Comparison of ENCODE assay signal across 9 cellular contexts in the genomic region with DNA sequence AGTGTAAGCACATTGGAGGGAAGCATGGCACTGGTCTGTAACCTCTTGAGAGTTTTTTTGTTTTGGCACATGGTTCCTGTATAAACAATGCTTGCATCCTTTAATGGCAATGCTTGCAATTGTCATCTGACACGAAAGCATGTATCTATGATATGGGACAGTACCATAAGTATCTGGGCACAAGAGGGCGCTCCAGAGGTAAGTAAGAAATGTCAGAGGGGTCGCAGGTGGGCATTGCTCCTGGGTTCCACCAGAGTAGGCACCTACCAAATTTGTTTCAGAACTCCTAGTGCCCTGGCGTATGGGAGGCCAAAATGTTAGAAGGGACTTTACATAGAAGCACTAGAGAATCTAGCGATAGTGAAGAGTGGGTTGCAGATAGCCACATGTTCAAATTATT. TPM values are rescaled to one million over a fixed set of nuclear protein-coding genes. Genes with fewer than 3 reads are reported as not detected.
DNase-seq lines count a peak whose midpoint lies in the region; ATAC-seq and TF ChIP-seq lines count a peak whose summit lies in the region.
"Had no signal": no experiment of that assay in that cellular context is flagged by ENCODE, and none has a peak within 500 bp of the region (broad histone marks: within the 10 kb centered on the region; RNA-seq: fewer than 3 reads in every experiment).

No MANE protein-coding gene starts in this region.

- no peaks in the 10 kb centered on the region for H3K4me1 ChIP-seq in OCI-LY3 (ENCODE audit: low read length)

- in situ Hi-C loops in GM13977 (cut with MboI; ENCODE audit: low pct_unique_long_range_greater_than_20kb, low sequenced_read_pairs, unreplicated experiment) (no loop called here), G401 (cut with HindIII; ENCODE audit: low sequenced_read_pairs) (no loop called here)

- H3K9ac ChIP-seq in OCI-LY3 (ENCODE audit: low read length) = no peak overlapping the region

- DNase-seq in AML-193 (lab: John Stamatoyannopoulos, UW) (peak; percentile 36 to 41), GM13977 (ENCODE audit: low spot score) (no peak), epithelial cell of proximal tubule (ENCODE audit: low read depth) (no peak), G401 (ENCODE audit: low spot score) (no peak), AG20443 (ENCODE audit: low spot score) (no peak)
- DNase-seq in stimulated activated naive CD4-positive, alpha-beta T cell (lab: John Stamatoyannopoulos, UW) = no peak
- DNase-seq: activated CD4-positive, alpha-beta T cell treated with anti-CD3 and anti-CD28 coated beads, Interleukin-2, amount 50 U/mL, for 1 hour had no signal

- H3K9me3 ChIP-seq in OCI-LY3 (ENCODE audit: insufficient read depth, low read length) = no peaks in the 10 kb centered on the region

- 0 out of 2 replicates have a peak overlapping the region, but pooled peaks have one; percentile 18 for H3K4me2 ChIP-seq in OCI-LY3 (ENCODE audit: low read length)

- H3K36me3 ChIP-seq in OCI-LY3 (replicated peaks; ENCODE audit: low read depth, low read length) = no peaks in the 10 kb centered on the region

- no peaks in the 10 kb centered on the region for H3K79me2 ChIP-seq in OCI-LY3 (ENCODE audit: low read length)

- no peak overlapping the region for H2AFZ ChIP-seq in OCI-LY3 (ENCODE audit: low read depth, low read length)

- no peaks in the 10 kb centered on the region for H3K27me3 ChIP-seq in OCI-LY3 (ENCODE audit: low read depth, low read length)

- no peak for ATAC-seq in HG03139 (IDR thresholded peaks at IDR 0.05; ENCODE audit: unreplicated experiment)

- H3K27ac ChIP-seq in OCI-LY3 (ENCODE audit: low read length) = no peak overlapping the region

- TF ChIP-seq CTCF in GM13977 (IDR thresholded peaks at IDR 0.05; ENCODE audit: extremely low read depth, insufficient read depth, missing control alignments) (peak; percentile 48), OCI-LY3 (IDR thresholded peaks at IDR 0.05; ENCODE audit: low read depth, low read length) (peak; percentile 81), epithelial cell of proximal tubule (conservative IDR thresholded peaks at IDR 0.05; ENCODE audit: low read depth, low read length) (peak; percentile 58)

- H3K4me3 ChIP-seq in OCI-LY3 (ENCODE audit: low read length) (no peak overlapping the region), epithelial cell of proximal tubule (ENCODE audit: low read depth, low read length) (no peak overlapping the region)

- H4K20me1 ChIP-seq in OCI-LY3 (ENCODE audit: insufficient read depth, low read length) = no peaks in the 10 kb centered on the region

RNA-seq across cellular contexts. Expression of gene BCHE, which starts 58.7 kb away (rescaled TPM):
- 1.1 and 2.9 TPM in 2 replicates for total RNA-seq in epithelial cell of proximal tubule
- total RNA-seq in G401 (2014; rRNA removed; shearing (Covaris generic)) = not detected in 2 replicates

Comparison
In these comparisons a context has a peak if more than half of its experiments do, and no peak if none do; other contexts are left out.
1. DNase-seq: peak in AML-193 (2 of 2); none in GM13977 (single experiment), epithelial cell of proximal tubule (single experiment), G401 (single experiment), AG20443 (single experiment) and stimulated activated naive CD4-positive, alpha-beta T cell (0 of 6).
2. Peak in every context shown above with its lines, with median percentiles within 50 percentile points of each other: CTCF ChIP-seq.